Comparison of ENCODE assay signal across 10 cellular contexts in genomic region chr1:75796376-75797272, GRCh38. TPM values are rescaled to one million over a fixed set of nuclear protein-coding genes. Genes with fewer than 3 reads are reported as not detected.
DNase-seq lines count a peak whose midpoint lies in the region; ATAC-seq and TF ChIP-seq lines count a peak whose summit lies in the region.
"Had no signal": no experiment of that assay in that cellular context is flagged by ENCODE, and none has a peak within 500 bp of the region (broad histone marks: within the 10 kb centered on the region; RNA-seq: fewer than 3 reads in every experiment).

TSS of gene MSH4 (plus strand) at chr1:75796882. CDS start at chr1:75796986, 104 bp downstream.

- H3K4me3 ChIP-seq in mucosa of descending colon = no peak within 1 kb of the TSS

- intact Hi-C loops in mucosa of descending colon (cut with DNase I, micrococcal nuclease) = no loop called here

- H3K9me3 Mint-ChIP-seq in HFFc6 = no peaks in the 10 kb centered on the region
- no peaks in the 10 kb centered on the region for H3K9me3 Mint-ChIP-seq in activated CD8-positive, alpha-beta T cell treated with anti-CD3 and anti-CD28 coated beads, Interleukin-2, amount 10 ng/mL, durations not matched to agents 7 days and 5 days (ENCODE audit: insufficient read depth)
- H3K9me3 Mint-ChIP-seq: T-helper 1 cell treated with Interleukin-12 subunit alpha and Interleukin-12 subunit beta and Interleukin-4 antibody, amounts not matched to agents 30 μg/mL and 1 μg/mL, for 36 hours had no signal

- CTCF ChIA-PET in activated CD8-positive, alpha-beta T cell treated with anti-CD3 and anti-CD28 coated beads, Interleukin-2, amount 10 ng/mL, durations not matched to agents 7 days and 5 days (lab: Charles Lee) = no interaction called here

- ATAC-seq in activated CD8-positive, alpha-beta T cell treated with anti-CD3 and anti-CD28 coated beads, Interleukin-2, amount 10 ng/mL, durations not matched to agents 7 days and 5 days = peak; percentile 31
- ATAC-seq in mucosa of descending colon (peak; percentile 48), HG03045 (IDR thresholded peaks at IDR 0.05; ENCODE audit: unreplicated experiment) (no peak), HG03280 (IDR thresholded peaks at IDR 0.05; ENCODE audit: unreplicated experiment) (no peak)

- peaks cover 5% of the 10 kb centered on the region for H3K36me3 ChIP-seq in mucosa of descending colon (ENCODE audit: low read depth)

- H3K4me3 Mint-ChIP-seq in HFFc6 = no peak within 1 kb of the TSS; the same call in 1 of the 2 replicates
- no peak within 1 kb of the TSS for H3K4me3 Mint-ChIP-seq in activated CD8-positive, alpha-beta T cell treated with anti-CD3 and anti-CD28 coated beads, Interleukin-2, amount 10 ng/mL, durations not matched to agents 7 days and 5 days
- H3K4me3 Mint-ChIP-seq: T-helper 1 cell treated with Interleukin-12 subunit alpha and Interleukin-12 subunit beta and Interleukin-4 antibody, amounts not matched to agents 30 μg/mL and 1 μg/mL, for 36 hours had no signal

- H3K36me3 Mint-ChIP-seq in HFFc6 (ENCODE audit: low read depth) = peaks cover 52% of the 10 kb centered on the region
- H3K36me3 Mint-ChIP-seq in activated CD8-positive, alpha-beta T cell treated with anti-CD3 and anti-CD28 coated beads, Interleukin-2, amount 10 ng/mL, durations not matched to agents 7 days and 5 days (ENCODE audit: low read depth) = peaks cover 55% of the 10 kb centered on the region

- H3K27ac Mint-ChIP-seq in HFFc6 = peak within 1 kb of the TSS; percentile 29
- no peak within 1 kb of the TSS for H3K27ac Mint-ChIP-seq in activated CD8-positive, alpha-beta T cell treated with anti-CD3 and anti-CD28 coated beads, Interleukin-2, amount 10 ng/mL, durations not matched to agents 7 days and 5 days
- H3K27ac Mint-ChIP-seq: T-helper 1 cell treated with Interleukin-12 subunit alpha and Interleukin-12 subunit beta and Interleukin-4 antibody, amounts not matched to agents 30 μg/mL and 1 μg/mL, for 36 hours had no signal

- DNase-seq in ELF-1 (ENCODE audit: low read depth, low spot score) (peak; percentile 48), HFFc6 (no peak), mucosa of descending colon (peak in 1 of 3 donors; percentile 55), T-helper 1 cell (no peak), NCI-H2227 treated with DMSO at 0.1 percent for 48 hours (lab: John Stamatoyannopoulos, UW) (no peak)
- DNase-seq in activated CD8-positive, alpha-beta T cell treated with anti-CD3 and anti-CD28 coated beads, Interleukin-2, amount 10 ng/mL, durations not matched to agents 7 days and 5 days = no peak

- H3K27me3 Mint-ChIP-seq in HFFc6 (ENCODE audit: insufficient read depth) = peaks cover 3% of the 10 kb centered on the region; the same call in 1 of the 2 replicates
- H3K27me3 Mint-ChIP-seq in activated CD8-positive, alpha-beta T cell treated with anti-CD3 and anti-CD28 coated beads, Interleukin-2, amount 10 ng/mL, durations not matched to agents 7 days and 5 days (ENCODE audit: low read depth) = no peaks in the 10 kb centered on the region

- H3K9me3 ChIP-seq in mucosa of descending colon = no peaks in the 10 kb centered on the region

- no peak for TF ChIP-seq CTCF in HFFc6 (IDR thresholded peaks at IDR 0.05)
- no peak for TF ChIP-seq CTCF in mucosa of descending colon (IDR thresholded peaks at IDR 0.05)

- POLR2A ChIA-PET in activated CD8-positive, alpha-beta T cell treated with anti-CD3 and anti-CD28 coated beads, Interleukin-2, amount 10 ng/mL, durations not matched to agents 7 days and 5 days (lab: Charles Lee) = interaction anchor here (3.3 kb wide), 1 partner anchor 11 kb away, joined by 21 read pairs; the partner anchor contains the start of gene RABGGTB

- peaks cover 9% of the 10 kb centered on the region for H3K4me1 Mint-ChIP-seq in HFFc6 (ENCODE audit: low read depth)
- H3K4me1 Mint-ChIP-seq in activated CD8-positive, alpha-beta T cell treated with anti-CD3 and anti-CD28 coated beads, Interleukin-2, amount 10 ng/mL, durations not matched to agents 7 days and 5 days (ENCODE audit: low read depth) = peaks cover 20% of the 10 kb centered on the region

- peaks cover under 1% of the 10 kb centered on the region for H3K4me1 ChIP-seq in mucosa of descending colon (ENCODE audit: low read depth)

RNA-seq across cellular contexts. Expression of gene MSH4, which starts in this region (rescaled TPM):
- under 1 TPM in 4 of 6 experiments, not detected in 2; 0.05 to 0.12 (median 0.08) TPM for total RNA-seq in HFFc6 (2021; fragmentation: NEBNext Ultra II Directional; extraction: Animal tissue kit (Norgen Biotek cat#: 25700))
- under 1 TPM; 0.21 to 0.34 TPM for total RNA-seq in activated CD8-positive, alpha-beta T cell treated with anti-CD3 and anti-CD28 coated beads, Interleukin-2, amount 10 ng/mL, durations not matched to agents 7 days and 5 days
- under 1 TPM; 0.35 to 0.66 (median 0.41) TPM for total RNA-seq in mucosa of descending colon
- total RNA-seq: HT1080 had no signal

Comparison
In these comparisons a context has a peak if more than half of its experiments do, and no peak if none do; other contexts are left out.
1. Peak in ATAC-seq in activated CD8-positive, alpha-beta T cell treated with anti-CD3 and anti-CD28 coated beads, Interleukin-2, amount 10 ng/mL, durations not matched to agents 7 days and 5 days; RNA of the gene not detected or under 1 TPM.
2. Peak in ATAC-seq in mucosa of descending colon; RNA of the gene not detected or under 1 TPM.